16 cellular contexts compared by ENCODE assay signal in the genomic region with DNA sequence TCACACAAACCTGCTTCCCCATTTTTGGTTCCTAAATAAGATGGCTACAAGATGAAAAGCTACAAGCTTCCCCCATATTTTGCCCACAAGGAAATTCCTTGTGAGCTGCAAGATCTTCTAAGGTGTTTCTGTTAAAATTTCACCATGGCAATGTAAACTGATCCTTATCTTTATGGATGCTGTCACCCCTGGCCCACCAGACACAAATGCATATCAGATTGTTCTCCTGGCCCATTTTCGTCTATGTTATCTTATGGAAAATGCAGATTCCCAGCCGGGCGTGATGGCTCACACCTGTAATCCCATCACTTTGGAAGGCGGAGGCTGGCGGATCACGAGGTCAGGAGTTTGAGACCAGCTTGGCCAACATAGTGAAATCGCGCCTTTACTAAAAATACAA.
"Had no signal": no experiment of that assay in that cellular context is flagged by ENCODE, and none has a peak within 500 bp of the region (broad histone marks: within the 10 kb centered on the region; RNA-seq: fewer than 3 reads in every experiment).

No MANE protein-coding gene starts in this region.

- H3K9me3 Mint-ChIP-seq: activated T-cell treated with anti-CD3 and anti-CD28 coated beads, Interleukin-2, amount 50 U/mL, for 4 hours had no signal

- H3K27ac ChIP-seq: cardiac muscle cell, lower lobe of right lung, testis had no signal

- H3K27me3 Mint-ChIP-seq: stimulated activated naive CD8-positive, alpha-beta T cell treated with anti-CD3 and anti-CD28 coated beads, Interleukin-15, amount 100 ng/mL, for 72 hours had no signal

- H3K4me3 ChIP-seq: cardiac muscle cell, heart left ventricle, lower lobe of right lung, pancreas, sigmoid colon, testis had no signal

- DNase-seq: activated CD4-positive, alpha-beta T cell treated with anti-CD3 and anti-CD28 coated beads for 1 hour; activated CD4-positive, alpha-beta T cell treated with anti-CD3 and anti-CD28 coated beads, Interleukin-2, amount 50 U/mL, for 4 hours; activated effector memory CD4-positive, alpha-beta T cell treated with anti-CD3 and anti-CD28 coated beads, Interleukin-2, amount 50 U/mL, for 16 hours; activated T-cell treated with anti-CD3 and anti-CD28 coated beads, Interleukin-2, amount 50 U/mL, for 4 hours; endodermal cell; heart left ventricle; left cardiac atrium; lower lobe of right lung; pancreas; sigmoid colon; stimulated activated CD4-positive, alpha-beta T cell treated with anti-CD3 and anti-CD28 coated beads, Interleukin-1b, Interleukin-23, amount 100 ng/mL, for 48 hours; stimulated activated naive CD8-positive, alpha-beta T cell treated with anti-CD3 and anti-CD28 coated beads, Interleukin-15, amount 100 ng/mL, for 72 hours; T-helper 1 cell; testis had no signal

- ATAC-seq: heart left ventricle, left cardiac atrium, lower lobe of right lung had no signal

- H3K27me3 ChIP-seq: cardiac muscle cell, heart left ventricle, pancreas, sigmoid colon, testis had no signal

- H3K9me3 ChIP-seq: heart left ventricle, lower lobe of right lung, pancreas, sigmoid colon, testis had no signal

- FAIRE-seq: frontal cortex, pancreas had no signal

- H3K4me3 Mint-ChIP-seq: endodermal cell had no signal

- H3K36me3 ChIP-seq: cardiac muscle cell, heart left ventricle, lower lobe of right lung, pancreas, sigmoid colon had no signal

- H3K27ac Mint-ChIP-seq: endodermal cell had no signal
